15 cellular contexts compared by ENCODE assay signal in genomic region chr14:67571991-67572323, GRCh38. TPM values are rescaled to one million over a fixed set of nuclear protein-coding genes. Genes with fewer than 3 reads are reported as not detected.
A peak's percentile ranks its signal among the peaks of the same experiment; 100 is the strongest.
DNase-seq lines count a peak whose midpoint lies in the region; ATAC-seq and TF ChIP-seq lines count a peak whose summit lies in the region.
"Had no signal": no experiment of that assay in that cellular context is flagged by ENCODE, and none has a peak within 500 bp of the region (broad histone marks: within the 10 kb centered on the region; RNA-seq: fewer than 3 reads in every experiment).

No MANE protein-coding gene starts in this region.

- CTCF ChIA-PET in WTC11 (lab: Charles Lee), result interaction anchor here (0.6 to 8.0 kb wide), 49 partner anchors 8 to 262 kb away, joined by 3 to 173 read pairs (median 6); partner anchors contain the start of genes ARG2, ATP6V1D, PIGH and PLEK2

- no peaks in the 10 kb centered on the region for H3K9me3 Mint-ChIP-seq in WTC11
- H3K9me3 Mint-ChIP-seq: CD8-positive, alpha-beta T cell; H9 had no signal

- H3K27me3 Mint-ChIP-seq in WTC11 (ENCODE audit: low read depth), result no peaks in the 10 kb centered on the region

- no peak overlapping the region for H3K4me3 Mint-ChIP-seq in WTC11
- H3K4me3 Mint-ChIP-seq: CD8-positive, alpha-beta T cell had no signal

- H3K36me3 ChIP-seq in heart right ventricle, result no peaks in the 10 kb centered on the region
- H3K36me3 ChIP-seq: BLaER1 treated with 17β-estradiol and CSF1 and Interleukin-3, amounts not matched to agents 10 nM and 100 nM; SJCRH30 had no signal

- H3K9me3 ChIP-seq in heart right ventricle, result no peaks in the 10 kb centered on the region
- H3K9me3 ChIP-seq: BLaER1 treated with 17β-estradiol and CSF1 and Interleukin-3, amounts not matched to agents 10 nM and 100 nM; SJCRH30 had no signal

- H3K4me1 Mint-ChIP-seq in WTC11, result peaks cover 5% of the 10 kb centered on the region

- no peaks in the 10 kb centered on the region for H3K27me3 ChIP-seq in heart right ventricle
- H3K27me3 ChIP-seq: BLaER1 treated with 17β-estradiol and CSF1 and Interleukin-3, amounts not matched to agents 10 nM and 100 nM; SJCRH30 had no signal

- intact Hi-C loops in heart right ventricle (cut with DNase I), result loop anchor here in 9 of 10 donors (1.0 to 10.0 kb wide), 7 partner anchors 45 to 145 kb away; no protein-coding TSS in a partner anchor
- intact Hi-C loops in left ventricle myocardium superior (cut with micrococcal nuclease), result loop anchor here (2.0 kb wide), 1 partner anchor 145 kb away; no protein-coding TSS in a partner anchor
- intact Hi-C loops in left colon (cut with DNase I, micrococcal nuclease), result loop anchor here in 1 of 2 donors (5.0 kb wide), 1 partner anchor 45 kb away; no protein-coding TSS in a partner anchor
- intact Hi-C loops in posterior vena cava (cut with DNase I), result loop anchor here in 1 of 2 donors (1.0 to 5.0 kb wide), 3 partner anchors 45 to 157 kb away; no protein-coding TSS in a partner anchor

- peaks cover 16% of the 10 kb centered on the region for H3K36me3 Mint-ChIP-seq in WTC11
- H3K36me3 Mint-ChIP-seq: CD8-positive, alpha-beta T cell had no signal

- peak in 5 of 8 donors; percentile 8 to 45 (median 14) for ATAC-seq in heart right ventricle
- ATAC-seq in left ventricle myocardium superior, result no peak
- peak; percentile 48 for ATAC-seq in left colon
- ATAC-seq in WTC11, result no peak

- H3K27ac ChIP-seq in heart right ventricle, result no peak overlapping the region
- H3K27ac ChIP-seq: BLaER1 treated with 17β-estradiol and CSF1 and Interleukin-3, amounts not matched to agents 10 nM and 100 nM; GM23248; KMS-11; SJCRH30 had no signal

- no peaks in the 10 kb centered on the region for H3K4me1 ChIP-seq in heart right ventricle

- no peak overlapping the region for H3K4me3 ChIP-seq in heart right ventricle
- H3K4me3 ChIP-seq: BLaER1 treated with 17β-estradiol and CSF1 and Interleukin-3, amounts not matched to agents 10 nM and 100 nM; GM12878; GM23248; SJCRH30 had no signal

- DNase-seq in heart right ventricle, result no peak
- no peak for DNase-seq in left ventricle myocardium superior
- no peak for DNase-seq in left colon
- peak; percentile 65 for DNase-seq in posterior vena cava (ENCODE audit: low spot score)
- no peak for DNase-seq in WTC11 (ENCODE audit: low spot score)
- DNase-seq in mesenteric fat pad (ENCODE audit: low spot score), result no peak
- no peak for DNase-seq in NCI-H2171 treated with DMSO at 0.1 percent for 48 hours (lab: John Stamatoyannopoulos, UW)
- DNase-seq: NCI-H2171 had no signal

- 87% methylated on average over 19 of the region's 19 CpGs for WGBS in heart right ventricle, 2 donors

- POLR2A ChIA-PET in WTC11 (lab: Charles Lee), result interaction anchor here (0.7 to 1.1 kb wide), 2 partner anchors 30 to 54 kb away, joined by 3 to 6 read pairs; no protein-coding TSS in a partner anchor

- TF ChIP-seq CTCF in heart right ventricle (IDR thresholded peaks at IDR 0.05) (no peak), WTC11 (IDR thresholded peaks at IDR 0.05) (no peak)

- no peak overlapping the region for H3K27ac Mint-ChIP-seq in WTC11
- H3K27ac Mint-ChIP-seq: CD8-positive, alpha-beta T cell; H9 had no signal

TF ChIP-seq in WTC11, 78 proteins besides CTCF, POLR2A, EP300 and RAD21 (continues in another document):
- TF ChIP-seq GABPB1 (CRISPR knock-in tag; IDR thresholded peaks at IDR 0.05), result no peak
- TF ChIP-seq IRF1 (CRISPR knock-in tag; IDR thresholded peaks at IDR 0.05), result no peak
- TF ChIP-seq USF1 (CRISPR knock-in tag; IDR thresholded peaks at IDR 0.05), result no peak
- no peak for TF ChIP-seq TEAD4 (CRISPR knock-in tag; IDR thresholded peaks at IDR 0.05)
- no peak for TF ChIP-seq FOXK1 (CRISPR knock-in tag; IDR thresholded peaks at IDR 0.05)
- no peak for TF ChIP-seq RELA (CRISPR knock-in tag; IDR thresholded peaks at IDR 0.05; ENCODE audit: borderline replicate concordance)
- no peak for TF ChIP-seq MYBL2 (CRISPR knock-in tag; IDR thresholded peaks at IDR 0.05)
- no peak for TF ChIP-seq RORB (CRISPR knock-in tag; IDR thresholded peaks at IDR 0.05)
- TF ChIP-seq AR (CRISPR knock-in tag; IDR thresholded peaks at IDR 0.05), result no peak
- TF ChIP-seq PREB (CRISPR knock-in tag; IDR thresholded peaks at IDR 0.05; ENCODE audit: borderline replicate concordance), result no peak
- no peak for TF ChIP-seq ZSCAN18 (CRISPR knock-in tag; IDR thresholded peaks at IDR 0.05)
- no peak for TF ChIP-seq ZNF317 (CRISPR knock-in tag; IDR thresholded peaks at IDR 0.05; ENCODE audit: borderline replicate concordance, low read depth)
- TF ChIP-seq NFATC4 (CRISPR knock-in tag; IDR thresholded peaks at IDR 0.05), result no peak

RNA-seq across cellular contexts. Expression of gene PIGH, which starts 28.1 kb away (rescaled TPM):
- 10 to 100 TPM in 6 of 10 donors, 1 to 10 TPM in 4; 9.0 to 16.8 (median 10.2) TPM for total RNA-seq in heart right ventricle
- 10 to 100 TPM; 18.1 to 23.3 TPM for polyA plus RNA-seq in heart right ventricle
- 11.2 TPM for total RNA-seq in left ventricle myocardium superior
- 10 to 100 TPM; 14.0 to 14.3 TPM for total RNA-seq in left colon
- 10 to 100 TPM; 15.4 to 17.3 TPM for total RNA-seq in posterior vena cava
- total RNA-seq in WTC11 (2021), result 6.6 to 7.8 TPM (median 6.8 TPM) in 3 replicates
- total RNA-seq in mesenteric fat pad, result 16.9 TPM

RNA-seq across cellular contexts. Expression of gene PLEKHH1, which starts 38.9 kb away (rescaled TPM):
- total RNA-seq in heart right ventricle, result 1 to 10 TPM; 1.7 to 7.8 (median 3.7) TPM
- polyA plus RNA-seq in heart right ventricle, result 10 to 100 TPM in 1 of 2 donors, 1 to 10 TPM in 1; 2.3 to 14.8 TPM
- total RNA-seq in left ventricle myocardium superior, result 5.5 TPM
- total RNA-seq in left colon, result 10 to 100 TPM; 54.0 to 63.2 TPM
- total RNA-seq in posterior vena cava, result 1 to 10 TPM; 1.4 to 1.8 TPM
- 45.4 to 49.8 TPM (median 48.3 TPM) in 3 replicates for total RNA-seq in WTC11 (2021)
- 6.8 TPM for total RNA-seq in mesenteric fat pad

RNA-seq across cellular contexts. Expression of gene ARG2, which starts 47.8 kb away (rescaled TPM):
- total RNA-seq in heart right ventricle, result 10 to 100 TPM in 1 of 10 donors, 1 to 10 TPM in 7, under 1 TPM in 2; 0.69 to 11.6 (median 1.5) TPM
- polyA plus RNA-seq in heart right ventricle, result 10 to 100 TPM in 1 of 2 donors, under 1 TPM in 1; 0.22 to 42.4 TPM
- total RNA-seq in left ventricle myocardium superior, result 0.99 TPM
- 10 to 100 TPM in 1 of 2 donors, under 1 TPM in 1; 0.85 to 18.1 TPM for total RNA-seq in left colon
- total RNA-seq in posterior vena cava, result 1 to 10 TPM; 1.9 to 5.1 TPM
- 29.8 to 38.5 TPM (median 33.0 TPM) in 3 replicates for total RNA-seq in WTC11 (2021)
- 6.6 TPM for total RNA-seq in mesenteric fat pad

Comparison
In these comparisons a context has a peak if more than half of its experiments do, and no peak if none do; other contexts are left out.
1. ATAC-seq: peak in heart right ventricle (5 of 8) and left colon (single experiment); none in left ventricle myocardium superior (single experiment) and WTC11 (single experiment).